9 cellular contexts compared by ENCODE assay signal in genomic region chrX:20267924-20268701, GRCh38. TPM values are rescaled to one million over a fixed set of nuclear protein-coding genes. Genes with fewer than 3 reads are reported as not detected.
A peak's percentile ranks its signal among the peaks of the same experiment; 100 is the strongest.
DNase-seq lines count a peak whose midpoint lies in the region; ATAC-seq and TF ChIP-seq lines count a peak whose summit lies in the region.
"Had no signal": no experiment of that assay in that cellular context is flagged by ENCODE, and none has a peak within 500 bp of the region (broad histone marks: within the 10 kb centered on the region; RNA-seq: fewer than 3 reads in every experiment).

No MANE protein-coding gene starts in this region.

- H3K9me3 Mint-ChIP-seq in activated CD8-positive, alpha-beta T cell treated with anti-CD3 and anti-CD28 coated beads, Interleukin-2, amount 10 ng/mL, durations not matched to agents 7 days and 5 days (ENCODE audit: insufficient read depth): no peaks in the 10 kb centered on the region
- no peaks in the 10 kb centered on the region for H3K9me3 Mint-ChIP-seq in mesothelial cell of epicardium

- H3K4me3 ChIP-seq in epithelial cell of esophagus (ENCODE audit: low read length) (peak overlapping the region; percentile 57), transverse colon (peak overlapping the region; percentile 44 to 80 (median 68))

- H3K27me3 ChIP-seq in transverse colon: no peaks in the 10 kb centered on the region
- H3K27me3 ChIP-seq: SJSA1 had no signal

- H3K4me1 Mint-ChIP-seq in activated CD8-positive, alpha-beta T cell treated with anti-CD3 and anti-CD28 coated beads, Interleukin-2, amount 10 ng/mL, durations not matched to agents 7 days and 5 days (ENCODE audit: low read depth): peaks cover 14% of the 10 kb centered on the region
- peaks cover 25% of the 10 kb centered on the region for H3K4me1 Mint-ChIP-seq in mesothelial cell of epicardium

- H3K4me3 Mint-ChIP-seq in activated CD8-positive, alpha-beta T cell treated with anti-CD3 and anti-CD28 coated beads, Interleukin-2, amount 10 ng/mL, durations not matched to agents 7 days and 5 days: peak overlapping the region; percentile 83
- peak overlapping the region; percentile 87 for H3K4me3 Mint-ChIP-seq in mesothelial cell of epicardium

- H3K27me3 Mint-ChIP-seq in activated CD8-positive, alpha-beta T cell treated with anti-CD3 and anti-CD28 coated beads, Interleukin-2, amount 10 ng/mL, durations not matched to agents 7 days and 5 days (ENCODE audit: low read depth): no peaks in the 10 kb centered on the region
- H3K27me3 Mint-ChIP-seq in mesothelial cell of epicardium (ENCODE audit: low read depth): no peaks in the 10 kb centered on the region

- WGBS in transverse colon (ENCODE audit: low coverage in 1 of 2), 2 donors: 42% methylated on average over 54 of the region's 54 CpGs; no CpG with 5 or more reads in 1 of the 2 donors

- TF ChIP-seq CTCF in epithelial cell of esophagus (IDR thresholded peaks at IDR 0.05; ENCODE audit: insufficient read depth, low read depth, low read length, missing control alignments) (no peak), mesothelial cell of epicardium (IDR thresholded peaks at IDR 0.05; ENCODE audit: unreplicated experiment) (no peak), transverse colon (IDR thresholded peaks at IDR 0.05) (no peak)

- in situ Hi-C loops in transverse colon (cut with MboI; ENCODE audit: low pct_ligation_motif_present in 1 of 4, low pct_unique_long_range_greater_than_20kb in 1 of 4, low sequenced_read_pairs in 3 of 4): loop anchor here in 1 of 4 donors (25.0 kb wide), 1 partner anchor 169 kb away; no protein-coding TSS in a partner anchor

- POLR2A ChIA-PET in activated CD8-positive, alpha-beta T cell treated with anti-CD3 and anti-CD28 coated beads, Interleukin-2, amount 10 ng/mL, durations not matched to agents 7 days and 5 days (lab: Charles Lee): no interaction called here

- intact Hi-C loops in transverse colon (cut with DNase I; ENCODE audit: low total_unique reads): no loop called here

- H3K27ac ChIP-seq in transverse colon: peak overlapping the region; percentile 88 to 94 (median 92)
- H3K27ac ChIP-seq: SJSA1 had no signal

- H3K4me1 ChIP-seq in transverse colon: peaks cover 0 to 17% (median 5%) of the 10 kb centered on the region in 4 donors

- H3K27ac Mint-ChIP-seq in activated CD8-positive, alpha-beta T cell treated with anti-CD3 and anti-CD28 coated beads, Interleukin-2, amount 10 ng/mL, durations not matched to agents 7 days and 5 days: no peak overlapping the region
- no peak overlapping the region for H3K27ac Mint-ChIP-seq in mesothelial cell of epicardium

- no peaks in the 10 kb centered on the region for H3K9me3 ChIP-seq in transverse colon
- H3K9me3 ChIP-seq: SJSA1 had no signal

- no peak for TF ChIP-seq EP300 in transverse colon (IDR thresholded peaks at IDR 0.05; ENCODE audit: low read depth)

- H3K36me3 Mint-ChIP-seq in activated CD8-positive, alpha-beta T cell treated with anti-CD3 and anti-CD28 coated beads, Interleukin-2, amount 10 ng/mL, durations not matched to agents 7 days and 5 days (ENCODE audit: low read depth): peaks cover 7% of the 10 kb centered on the region
- no peaks in the 10 kb centered on the region for H3K36me3 Mint-ChIP-seq in mesothelial cell of epicardium

- ATAC-seq in activated CD8-positive, alpha-beta T cell treated with anti-CD3 and anti-CD28 coated beads, Interleukin-2, amount 10 ng/mL, durations not matched to agents 7 days and 5 days: no peak

- CTCF ChIA-PET in activated CD8-positive, alpha-beta T cell treated with anti-CD3 and anti-CD28 coated beads, Interleukin-2, amount 10 ng/mL, durations not matched to agents 7 days and 5 days (lab: Charles Lee): interaction anchor here (1.9 kb wide), 1 partner anchor 15 kb away, joined by 5 read pairs; no protein-coding TSS in a partner anchor

- no peak for TF ChIP-seq POLR2A in transverse colon (IDR thresholded peaks at IDR 0.05)

- no peaks in the 10 kb centered on the region for H3K36me3 ChIP-seq in transverse colon
- H3K36me3 ChIP-seq: SJSA1 had no signal

- DNase-seq in DMS79 treated with DMSO at 0.1 percent for 48 hours (lab: John Stamatoyannopoulos, UW) (peak; percentile 9), DMS79 (lab: John Stamatoyannopoulos, UW) (no peak), epithelial cell of esophagus (ENCODE audit: low read depth) (no peak), mesothelial cell of epicardium (ENCODE audit: low spot score in 2 of 2, unreplicated experiment in 2 of 2) (peak in 1 of 2 experiments; percentile 46), transverse colon (peak; percentile 40), NCI-H1105 (lab: John Stamatoyannopoulos, UW) (no peak)
- no peak for DNase-seq in activated CD8-positive, alpha-beta T cell treated with anti-CD3 and anti-CD28 coated beads, Interleukin-2, amount 10 ng/mL, durations not matched to agents 7 days and 5 days
- no peak for DNase-seq in NK-92 treated with Interleukin-12 subunit alpha and Interleukin-12 subunit beta, amount 100 ng/mL, for 24 hours (lab: John Stamatoyannopoulos, UW)

RNA-seq across cellular contexts. Expression of gene RPS6KA3, which starts 1.4 kb away (rescaled TPM):
- 10 to 100 TPM; 80.2 to 82.0 TPM for total RNA-seq in activated CD8-positive, alpha-beta T cell treated with anti-CD3 and anti-CD28 coated beads, Interleukin-2, amount 10 ng/mL, durations not matched to agents 7 days and 5 days
- total RNA-seq in mesothelial cell of epicardium: 41.6 to 42.6 TPM (median 42.3 TPM) in 3 replicates
- total RNA-seq in transverse colon: 10 to 100 TPM; 28.7 to 73.0 (median 49.8) TPM

Comparison
In these comparisons a context has a peak if more than half of its experiments do, and no peak if none do; other contexts are left out.
1. DNase-seq: peak in DMS79 treated with DMSO at 0.1 percent for 48 hours (single experiment) and transverse colon (single experiment); none in DMS79 (single experiment), activated CD8-positive, alpha-beta T cell treated with anti-CD3 and anti-CD28 coated beads, Interleukin-2, amount 10 ng/mL, durations not matched to agents 7 days and 5 days (single experiment), epithelial cell of esophagus (single experiment), NK-92 treated with Interleukin-12 subunit alpha and Interleukin-12 subunit beta, amount 100 ng/mL, for 24 hours (single experiment) and NCI-H1105 (single experiment).